ENCODE assay signal across 1 cellular context in the genomic region with DNA sequence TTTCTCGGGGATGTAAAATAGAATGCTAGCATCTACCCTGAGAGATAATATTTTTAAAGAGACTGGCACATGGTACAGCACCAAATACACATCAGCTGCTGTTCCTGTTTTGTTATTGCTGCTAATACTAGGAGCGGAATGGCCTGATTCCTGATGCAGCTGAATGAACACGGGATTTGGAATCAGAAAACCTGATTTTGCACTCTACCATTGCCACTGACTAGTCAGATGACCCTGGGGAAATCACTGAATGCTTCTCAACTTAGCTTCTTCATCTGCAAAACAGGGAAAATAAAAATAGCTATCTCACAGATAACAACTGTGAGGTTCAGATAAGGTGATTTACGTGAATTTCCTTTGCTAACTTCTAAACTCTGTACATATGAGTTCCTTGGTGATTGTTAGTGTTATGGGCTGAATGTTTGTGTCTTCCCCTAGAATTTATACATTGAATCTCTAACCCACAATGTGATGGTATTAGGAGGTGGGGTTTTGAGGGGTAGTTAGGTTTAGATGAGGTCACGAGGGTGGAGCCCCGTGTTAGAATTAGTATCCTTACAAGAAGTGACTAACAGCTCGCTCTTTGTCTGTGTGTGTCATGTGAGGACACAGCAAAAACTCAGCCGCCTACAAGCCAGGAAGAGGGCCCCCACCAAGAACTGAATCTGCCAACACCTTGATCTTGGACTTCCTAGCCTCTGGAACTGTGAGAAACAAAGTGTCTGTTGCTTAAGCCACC.
TF ChIP-seq lines count a peak whose summit lies in the region.

No MANE protein-coding gene starts in this region.

TF ChIP-seq in GM23338, 12 proteins besides CTCF, POLR2A, EP300 and RAD21:
- TF ChIP-seq, protein P1, sequence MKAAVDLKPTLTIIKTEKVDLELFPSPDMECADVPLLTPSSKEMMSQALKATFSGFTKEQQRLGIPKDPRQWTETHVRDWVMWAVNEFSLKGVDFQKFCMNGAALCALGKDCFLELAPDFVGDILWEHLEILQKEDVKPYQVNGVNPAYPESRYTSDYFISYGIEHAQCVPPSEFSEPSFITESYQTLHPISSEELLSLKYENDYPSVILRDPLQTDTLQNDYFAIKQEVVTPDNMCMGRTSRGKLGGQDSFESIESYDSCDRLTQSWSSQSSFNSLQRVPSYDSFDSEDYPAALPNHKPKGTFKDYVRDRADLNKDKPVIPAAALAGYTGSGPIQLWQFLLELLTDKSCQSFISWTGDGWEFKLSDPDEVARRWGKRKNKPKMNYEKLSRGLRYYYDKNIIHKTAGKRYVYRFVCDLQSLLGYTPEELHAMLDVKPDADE (IDR thresholded peaks at IDR 0.05): no peak
- no peak for TF ChIP-seq EZH2phosphoT487 (IDR thresholded peaks at IDR 0.05; ENCODE audit: unreplicated experiment)
- no peak for TF ChIP-seq ZNF331 (CRISPR knock-in tag; IDR thresholded peaks at IDR 0.05; ENCODE audit: low read depth)
- TF ChIP-seq, protein P2, sequence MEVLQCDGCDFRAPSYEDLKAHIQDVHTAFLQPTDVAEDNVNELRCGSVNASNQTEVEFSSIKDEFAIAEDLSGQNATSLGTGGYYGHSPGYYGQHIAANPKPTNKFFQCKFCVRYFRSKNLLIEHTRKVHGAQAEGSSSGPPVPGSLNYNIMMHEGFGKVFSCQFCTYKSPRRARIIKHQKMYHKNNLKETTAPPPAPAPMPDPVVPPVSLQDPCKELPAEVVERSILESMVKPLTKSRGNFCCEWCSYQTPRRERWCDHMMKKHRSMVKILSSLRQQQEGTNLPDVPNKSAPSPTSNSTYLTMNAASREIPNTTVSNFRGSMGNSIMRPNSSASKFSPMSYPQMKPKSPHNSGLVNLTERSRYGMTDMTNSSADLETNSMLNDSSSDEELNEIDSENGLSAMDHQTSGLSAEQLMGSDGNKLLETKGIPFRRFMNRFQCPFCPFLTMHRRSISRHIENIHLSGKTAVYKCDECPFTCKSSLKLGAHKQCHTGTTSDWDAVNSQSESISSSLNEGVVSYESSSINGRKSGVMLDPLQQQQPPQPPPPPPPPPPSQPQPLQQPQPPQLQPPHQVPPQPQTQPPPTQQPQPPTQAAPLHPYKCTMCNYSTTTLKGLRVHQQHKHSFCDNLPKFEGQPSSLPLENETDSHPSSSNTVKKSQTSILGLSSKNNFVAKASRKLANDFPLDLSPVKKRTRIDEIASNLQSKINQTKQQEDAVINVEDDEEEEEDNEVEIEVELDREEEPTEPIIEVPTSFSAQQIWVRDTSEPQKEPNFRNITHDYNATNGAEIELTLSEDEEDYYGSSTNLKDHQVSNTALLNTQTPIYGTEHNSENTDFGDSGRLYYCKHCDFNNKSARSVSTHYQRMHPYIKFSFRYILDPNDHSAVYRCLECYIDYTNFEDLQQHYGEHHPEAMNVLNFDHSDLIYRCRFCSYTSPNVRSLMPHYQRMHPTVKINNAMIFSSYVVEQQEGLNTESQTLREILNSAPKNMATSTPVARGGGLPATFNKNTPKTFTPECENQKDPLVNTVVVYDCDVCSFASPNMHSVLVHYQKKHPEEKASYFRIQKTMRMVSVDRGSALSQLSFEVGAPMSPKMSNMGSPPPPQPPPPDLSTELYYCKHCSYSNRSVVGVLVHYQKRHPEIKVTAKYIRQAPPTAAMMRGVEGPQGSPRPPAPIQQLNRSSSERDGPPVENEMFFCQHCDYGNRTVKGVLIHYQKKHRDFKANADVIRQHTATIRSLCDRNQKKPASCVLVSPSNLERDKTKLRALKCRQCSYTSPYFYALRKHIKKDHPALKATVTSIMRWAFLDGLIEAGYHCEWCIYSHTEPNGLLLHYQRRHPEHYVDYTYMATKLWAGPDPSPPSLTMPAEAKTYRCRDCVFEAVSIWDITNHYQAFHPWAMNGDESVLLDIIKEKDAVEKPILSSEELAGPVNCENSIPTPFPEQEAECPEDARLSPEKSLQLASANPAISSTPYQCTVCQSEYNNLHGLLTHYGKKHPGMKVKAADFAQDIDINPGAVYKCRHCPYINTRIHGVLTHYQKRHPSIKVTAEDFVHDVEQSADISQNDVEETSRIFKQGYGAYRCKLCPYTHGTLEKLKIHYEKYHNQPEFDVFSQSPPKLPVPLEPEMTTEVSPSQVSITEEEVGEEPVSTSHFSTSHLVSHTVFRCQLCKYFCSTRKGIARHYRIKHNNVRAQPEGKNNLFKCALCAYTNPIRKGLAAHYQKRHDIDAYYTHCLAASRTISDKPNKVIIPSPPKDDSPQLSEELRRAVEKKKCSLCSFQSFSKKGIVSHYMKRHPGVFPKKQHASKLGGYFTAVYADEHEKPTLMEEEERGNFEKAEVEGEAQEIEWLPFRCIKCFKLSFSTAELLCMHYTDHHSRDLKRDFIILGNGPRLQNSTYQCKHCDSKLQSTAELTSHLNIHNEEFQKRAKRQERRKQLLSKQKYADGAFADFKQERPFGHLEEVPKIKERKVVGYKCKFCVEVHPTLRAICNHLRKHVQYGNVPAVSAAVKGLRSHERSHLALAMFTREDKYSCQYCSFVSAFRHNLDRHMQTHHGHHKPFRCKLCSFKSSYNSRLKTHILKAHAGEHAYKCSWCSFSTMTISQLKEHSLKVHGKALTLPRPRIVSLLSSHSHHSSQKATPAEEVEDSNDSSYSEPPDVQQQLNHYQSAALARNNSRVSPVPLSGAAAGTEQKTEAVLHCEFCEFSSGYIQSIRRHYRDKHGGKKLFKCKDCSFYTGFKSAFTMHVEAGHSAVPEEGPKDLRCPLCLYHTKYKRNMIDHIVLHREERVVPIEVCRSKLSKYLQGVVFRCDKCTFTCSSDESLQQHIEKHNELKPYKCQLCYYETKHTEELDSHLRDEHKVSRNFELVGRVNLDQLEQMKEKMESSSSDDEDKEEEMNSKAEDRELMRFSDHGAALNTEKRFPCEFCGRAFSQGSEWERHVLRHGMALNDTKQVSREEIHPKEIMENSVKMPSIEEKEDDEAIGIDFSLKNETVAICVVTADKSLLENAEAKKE (CRISPR knock-in tag; IDR thresholded peaks at IDR 0.05): no peak
- TF ChIP-seq STAT1 (IDR thresholded peaks at IDR 0.05; ENCODE audit: unreplicated experiment): no peak
- TF ChIP-seq JUNB (IDR thresholded peaks at IDR 0.05; ENCODE audit: unreplicated experiment): no peak
- TF ChIP-seq NANOG (IDR thresholded peaks at IDR 0.05; ENCODE audit: borderline replicate concordance): no peak
- TF ChIP-seq ZNF114 (CRISPR knock-in tag; IDR thresholded peaks at IDR 0.05): no peak
